32 cellular contexts compared by ENCODE assay signal in the genomic region with DNA sequence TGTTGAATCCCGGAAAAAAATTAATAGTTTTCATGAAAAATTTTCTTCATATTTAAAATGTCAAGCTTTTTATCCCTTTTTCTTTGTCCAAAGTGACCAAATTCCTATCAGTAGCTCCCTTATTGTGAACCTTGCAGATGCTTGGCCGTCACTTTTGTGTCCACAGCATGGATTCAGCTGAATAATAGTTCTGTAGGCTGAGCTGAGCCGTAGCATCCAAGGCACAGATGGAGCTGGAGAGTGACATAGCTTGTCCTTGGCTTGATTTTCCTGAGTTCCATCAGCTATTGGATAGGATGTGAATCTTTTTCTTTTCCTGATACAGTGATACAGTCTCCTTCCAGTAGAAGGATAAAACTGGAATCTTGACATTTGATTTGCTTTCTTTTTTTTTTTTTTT.
"Had no signal": no experiment of that assay in that cellular context is flagged by ENCODE, and none has a peak within 500 bp of the region (broad histone marks: within the 10 kb centered on the region; RNA-seq: fewer than 3 reads in every experiment).

No MANE protein-coding gene starts in this region.

- H3K36me3 ChIP-seq: ovary, prostate gland had no signal

- H3K27me3 Mint-ChIP-seq: activated CD4-positive, alpha-beta memory T cell treated with anti-CD3 and anti-CD28 coated beads, Interleukin-2, amount 10 ng/mL, durations not matched to agents 7 days and 5 days; activated CD4-positive, alpha-beta T cell treated with anti-CD3 and anti-CD28 coated beads, Interleukin-2, amount 10 ng/mL, durations not matched to agents 7 days and 5 days; activated naive CD4-positive, alpha-beta T cell treated with anti-CD3 and anti-CD28 coated beads, Interleukin-2, amount 10 ng/mL, durations not matched to agents 7 days and 5 days; activated naive CD8-positive, alpha-beta T cell treated with anti-CD3 and anti-CD28 coated beads, Interleukin-2, amount 10 ng/mL, durations not matched to agents 7 days and 5 days; dendritic cell treated with granulocyte-macrophage colony-stimulating factor and Interleukin-4, amounts not matched to agents 40 ng/mL and 50 ng/mL, for 4 days; naive B cell; stimulated activated memory B cell treated with anti-CD40 and anti-IgM and Interleukin-4, amounts not matched to agents 10 μg/mL and 1 μg/mL and 100 μg/mL, for 72 hours; T-helper 17 cell had no signal

- ATAC-seq: esophagus mucosa; sciatic nerve; stimulated activated memory B cell treated with anti-CD40 and anti-IgM and Interleukin-4, amounts not matched to agents 10 μg/mL and 1 μg/mL and 100 μg/mL, for 72 hours; T-helper 17 cell; upper lobe of right lung; WTC11 had no signal

- DNase-seq: activated CD4-positive, alpha-beta memory T cell treated with anti-CD3 and anti-CD28 coated beads, Interleukin-2, amount 10 ng/mL, durations not matched to agents 7 days and 5 days; activated CD4-positive, alpha-beta T cell treated with anti-CD3 and anti-CD28 coated beads for 1 hour; activated CD4-positive, alpha-beta T cell treated with anti-CD3 and anti-CD28 coated beads, Interleukin-2, amount 10 ng/mL, durations not matched to agents 7 days and 5 days; activated gamma-delta T cell; activated naive CD4-positive, alpha-beta T cell treated with anti-CD3 and anti-CD28 coated beads, Interleukin-2, amount 10 ng/mL, durations not matched to agents 7 days and 5 days; activated naive CD8-positive, alpha-beta T cell treated with anti-CD3 and anti-CD28 coated beads, Interleukin-2, amount 10 ng/mL, durations not matched to agents 7 days and 5 days; brain microvascular endothelial cell; endodermal cell; foreskin fibroblast; head of caudate nucleus; hippocampal formation; naive B cell; ovary; retina; stimulated activated CD4-positive, alpha-beta T cell treated with anti-CD3 and anti-CD28 coated beads, Interleukin-1b, Interleukin-23, amount 100 ng/mL, for 48 hours; stimulated activated CD4-positive, alpha-beta T cell treated with anti-CD3 and anti-CD28 coated beads, Interleukin-4, amount 100 ng/mL, for 4 hours; stimulated activated CD8-positive, alpha-beta memory T cell treated with anti-CD3 and anti-CD28 coated beads, Interleukin-4, amount 100 ng/mL, for 48 hours; stomach; T-helper 17 cell; T1000; tibial artery; upper lobe of right lung had no signal

- H3K27ac Mint-ChIP-seq: activated CD4-positive, alpha-beta memory T cell treated with anti-CD3 and anti-CD28 coated beads, Interleukin-2, amount 10 ng/mL, durations not matched to agents 7 days and 5 days; activated CD4-positive, alpha-beta T cell treated with anti-CD3 and anti-CD28 coated beads, Interleukin-2, amount 10 ng/mL, durations not matched to agents 7 days and 5 days; activated naive CD4-positive, alpha-beta T cell treated with anti-CD3 and anti-CD28 coated beads, Interleukin-2, amount 10 ng/mL, durations not matched to agents 7 days and 5 days; activated naive CD8-positive, alpha-beta T cell treated with anti-CD3 and anti-CD28 coated beads, Interleukin-2, amount 10 ng/mL, durations not matched to agents 7 days and 5 days; dendritic cell treated with granulocyte-macrophage colony-stimulating factor and Interleukin-4, amounts not matched to agents 40 ng/mL and 50 ng/mL, for 4 days; endodermal cell; mesothelial cell of epicardium; stimulated activated memory B cell treated with anti-CD40 and anti-IgM and Interleukin-4, amounts not matched to agents 10 μg/mL and 1 μg/mL and 100 μg/mL, for 72 hours; T-helper 17 cell; WTC11 had no signal

- H3K27me3 ChIP-seq: ascending aorta, brain microvascular endothelial cell, neutrophil, ovary, stomach, tibial artery, upper lobe of right lung had no signal

- H3K4me3 Mint-ChIP-seq: activated CD4-positive, alpha-beta memory T cell treated with anti-CD3 and anti-CD28 coated beads, Interleukin-2, amount 10 ng/mL, durations not matched to agents 7 days and 5 days; activated CD4-positive, alpha-beta T cell treated with anti-CD3 and anti-CD28 coated beads, Interleukin-2, amount 10 ng/mL, durations not matched to agents 7 days and 5 days; activated naive CD4-positive, alpha-beta T cell treated with anti-CD3 and anti-CD28 coated beads, Interleukin-2, amount 10 ng/mL, durations not matched to agents 7 days and 5 days; activated naive CD8-positive, alpha-beta T cell treated with anti-CD3 and anti-CD28 coated beads, Interleukin-2, amount 10 ng/mL, durations not matched to agents 7 days and 5 days; dendritic cell treated with granulocyte-macrophage colony-stimulating factor and Interleukin-4, amounts not matched to agents 40 ng/mL and 50 ng/mL, for 4 days; endodermal cell; mesothelial cell of epicardium; stimulated activated memory B cell treated with anti-CD40 and anti-IgM and Interleukin-4, amounts not matched to agents 10 μg/mL and 1 μg/mL and 100 μg/mL, for 72 hours; T-helper 17 cell; WTC11 had no signal

- H3K4me3 ChIP-seq: ascending aorta, ovary, prostate gland, skin epidermis, stomach, tibial artery, upper lobe of right lung had no signal

- H3K9me3 ChIP-seq: ascending aorta, neutrophil, ovary, prostate gland, stomach, tibial artery, upper lobe of right lung had no signal

- H3K9me3 Mint-ChIP-seq: activated CD4-positive, alpha-beta memory T cell treated with anti-CD3 and anti-CD28 coated beads, Interleukin-2, amount 10 ng/mL, durations not matched to agents 7 days and 5 days; activated CD4-positive, alpha-beta T cell treated with anti-CD3 and anti-CD28 coated beads, Interleukin-2, amount 10 ng/mL, durations not matched to agents 7 days and 5 days; activated naive CD4-positive, alpha-beta T cell treated with anti-CD3 and anti-CD28 coated beads, Interleukin-2, amount 10 ng/mL, durations not matched to agents 7 days and 5 days; activated naive CD8-positive, alpha-beta T cell treated with anti-CD3 and anti-CD28 coated beads, Interleukin-2, amount 10 ng/mL, durations not matched to agents 7 days and 5 days; dendritic cell treated with granulocyte-macrophage colony-stimulating factor and Interleukin-4, amounts not matched to agents 40 ng/mL and 50 ng/mL, for 4 days; endodermal cell; mesothelial cell of epicardium; naive B cell; stimulated activated memory B cell treated with anti-CD40 and anti-IgM and Interleukin-4, amounts not matched to agents 10 μg/mL and 1 μg/mL and 100 μg/mL, for 72 hours; WTC11 had no signal

- H3K4me1 ChIP-seq: prostate gland had no signal

- H3K27ac ChIP-seq: ascending aorta, brain microvascular endothelial cell, neutrophil, ovary, prostate gland, skin epidermis, stomach, tibial artery, upper lobe of right lung had no signal
